In the genomic region with DNA sequence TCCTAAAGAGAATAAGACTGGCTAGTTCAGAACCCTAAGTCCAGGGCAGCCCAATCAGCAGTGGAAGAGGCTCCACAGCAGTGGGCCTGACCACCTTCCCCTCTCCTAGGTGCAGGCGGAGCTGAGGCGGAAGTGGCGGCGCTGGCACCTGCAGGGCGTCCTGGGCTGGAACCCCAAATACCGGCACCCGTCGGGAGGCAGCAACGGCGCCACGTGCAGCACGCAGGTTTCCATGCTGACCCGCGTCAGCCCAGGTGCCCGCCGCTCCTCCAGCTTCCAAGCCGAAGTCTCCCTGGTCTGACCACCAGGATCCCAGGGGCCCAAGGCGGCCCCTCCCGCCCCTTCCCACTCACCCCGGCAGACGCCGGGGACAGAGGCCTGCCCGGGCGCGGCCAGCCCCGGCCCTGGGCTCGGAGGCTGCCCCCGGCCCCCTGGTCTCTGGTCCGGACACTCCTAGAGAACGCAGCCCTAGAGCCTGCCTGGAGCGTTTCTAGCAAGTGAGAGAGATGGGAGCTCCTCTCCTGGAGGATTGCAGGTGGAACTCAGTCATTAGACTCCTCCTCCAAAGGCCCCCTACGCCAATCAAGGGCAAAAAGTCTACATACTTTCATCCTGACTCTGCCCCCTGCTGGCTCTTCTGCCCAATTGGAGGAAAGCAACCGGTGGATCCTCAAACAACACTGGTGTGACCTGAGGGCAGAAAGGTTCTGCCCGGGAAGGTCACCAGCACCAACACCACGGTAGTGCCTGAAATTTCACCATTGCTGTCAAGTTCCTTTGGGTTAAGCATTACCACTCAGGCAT, we compare ENCODE assay signal across 8 cellular contexts. TPM values are rescaled to one million over a fixed set of nuclear protein-coding genes. Genes with fewer than 3 reads are reported as not detected.
DNase-seq lines count a peak whose midpoint lies in the region; ATAC-seq and TF ChIP-seq lines count a peak whose summit lies in the region.

No MANE protein-coding gene starts in this region.

- H3K4me1 ChIP-seq in ascending aorta = peaks cover 0 to 3% of the 10 kb centered on the region in 2 donors
- no peaks in the 10 kb centered on the region for H3K4me1 ChIP-seq in sigmoid colon
- H3K4me1 ChIP-seq in gastroesophageal sphincter = peaks cover 0 to 3% (median 0%) of the 10 kb centered on the region in 3 donors

- no peak for TF ChIP-seq EP300 in sigmoid colon (IDR thresholded peaks at IDR 0.05)
- TF ChIP-seq EP300 in gastroesophageal sphincter (IDR thresholded peaks at IDR 0.05) = no peak

- H3K4me3 ChIP-seq in ascending aorta = no peak overlapping the region
- no peak overlapping the region for H3K4me3 ChIP-seq in sigmoid colon
- H3K4me3 ChIP-seq in gastroesophageal sphincter = no peak overlapping the region

- H3K36me3 ChIP-seq in ascending aorta (no peaks in the 10 kb centered on the region), sigmoid colon (no peaks in the 10 kb centered on the region), gastroesophageal sphincter (no peaks in the 10 kb centered on the region)

- H3K9me3 ChIP-seq in ascending aorta = no peaks in the 10 kb centered on the region
- H3K9me3 ChIP-seq in sigmoid colon = no peaks in the 10 kb centered on the region
- H3K9me3 ChIP-seq in gastroesophageal sphincter = no peaks in the 10 kb centered on the region

- TF ChIP-seq POLR2A in sigmoid colon (IDR thresholded peaks at IDR 0.05) (no peak), gastroesophageal sphincter (IDR thresholded peaks at IDR 0.05) (no peak)

- no peaks in the 10 kb centered on the region for H3K27me3 ChIP-seq in ascending aorta
- no peaks in the 10 kb centered on the region for H3K27me3 ChIP-seq in sigmoid colon
- H3K27me3 ChIP-seq in gastroesophageal sphincter = no peaks in the 10 kb centered on the region

- DNase-seq in Right ventricle myocardium superior (no peak), left cardiac atrium (no peak), NOMO-1 treated with DMSO at 0.1 percent for 48 hours (lab: John Stamatoyannopoulos, UW; ENCODE audit: unreplicated experiment) (peak; percentile 41), ascending aorta (ENCODE audit: low spot score in 2 of 2) (no peak), left colon (peak in 1 of 2 donors; percentile 71), sigmoid colon (no peak), cerebellar cortex (ENCODE audit: low spot score) (no peak)

- peak in 2 of 3 experiments; percentile 21 to 43 for TF ChIP-seq CTCF in ascending aorta (IDR thresholded peaks at IDR 0.05)
- TF ChIP-seq CTCF in sigmoid colon (IDR thresholded peaks at IDR 0.05) = peak in 1 of 4 experiments; percentile 16
- TF ChIP-seq CTCF in gastroesophageal sphincter (IDR thresholded peaks at IDR 0.05) = peak in 1 of 4 experiments; percentile 10

- WGBS in sigmoid colon, 2 donors = 78 to 85% methylated on average over 35 of the region's 35 CpGs
- 44 to 48% methylated on average over 3 to 4 of the region's 35 CpGs for WGBS in gastroesophageal sphincter (ENCODE audit: low coverage in 1 of 2), 2 donors

- H3K27ac ChIP-seq in ascending aorta = no peak overlapping the region
- no peak overlapping the region for H3K27ac ChIP-seq in sigmoid colon
- H3K27ac ChIP-seq in gastroesophageal sphincter = no peak overlapping the region

- intact Hi-C loops in Right ventricle myocardium superior (cut with DNase I) (no loop called here), left cardiac atrium (cut with DNase I) (loop anchor here in 1 of 2 donors (5.0 kb wide), 1 partner anchor 34 kb away; a partner anchor contains a TSS), ascending aorta (cut with DNase I) (no loop called here), left colon (cut with DNase I, micrococcal nuclease) (no loop called here), sigmoid colon (cut with DNase I) (no loop called here)

- ATAC-seq in Right ventricle myocardium superior (ENCODE audit: poor library complexity) = peak; percentile 48
- ATAC-seq in left cardiac atrium = no peak
- ATAC-seq in left colon = peak; percentile 44
- no peak for ATAC-seq in gastroesophageal sphincter

RNA-seq across cellular contexts. Expression of a gene that starts 33.7 kb away (rescaled TPM):
- total RNA-seq in Right ventricle myocardium superior (3.4 TPM), left cardiac atrium (1 to 10 TPM; 4.9 to 5.9 TPM), ascending aorta (3.5 TPM), left colon (100 to 1,000 TPM; 128 to 137 TPM), sigmoid colon (1 to 10 TPM; 2.6 to 9.6 (median 5.8) TPM), gastroesophageal sphincter (1 to 10 TPM; 3.8 to 9.5 (median 5.9) TPM)
- polyA plus RNA-seq in sigmoid colon = 10 to 100 TPM; 24.5 to 50.6 (median 43.8) TPM

RNA-seq across cellular contexts. Expression of a gene that starts 45.6 kb away (rescaled TPM):
- 21.6 TPM for total RNA-seq in Right ventricle myocardium superior
- 10 to 100 TPM; 24.4 to 29.8 TPM for total RNA-seq in left cardiac atrium
- 28.3 TPM for total RNA-seq in ascending aorta
- total RNA-seq in left colon = 10 to 100 TPM; 11.4 to 15.2 TPM
- total RNA-seq in sigmoid colon = 10 to 100 TPM; 48.5 to 89.2 (median 57.2) TPM
- polyA plus RNA-seq in sigmoid colon = 10 to 100 TPM in 2 of 3 donors, 1 to 10 TPM in 1; 8.4 to 18.2 (median 11.3) TPM
- total RNA-seq in gastroesophageal sphincter = 10 to 100 TPM; 56.0 to 84.4 (median 72.1) TPM

RNA-seq across cellular contexts. Expression of a gene that starts 54.5 kb away (rescaled TPM):
- total RNA-seq in Right ventricle myocardium superior = 9.1 TPM
- 10 to 100 TPM; 13.4 to 14.1 TPM for total RNA-seq in left cardiac atrium
- total RNA-seq in ascending aorta = 1.5 TPM
- 10 to 100 TPM; 19.0 to 20.5 TPM for total RNA-seq in left colon
- 10 to 100 TPM in 2 of 4 donors, 1 to 10 TPM in 2; 9.1 to 27.0 (median 12.8) TPM for total RNA-seq in sigmoid colon
- polyA plus RNA-seq in sigmoid colon = 10 to 100 TPM; 36.6 to 67.3 (median 41.5) TPM
- total RNA-seq in gastroesophageal sphincter = 10 to 100 TPM in 2 of 4 donors, 1 to 10 TPM in 2; 8.4 to 32.2 (median 12.8) TPM

Comparison
In these comparisons a context has a peak if more than half of its experiments do, and no peak if none do; other contexts are left out.
1. ATAC-seq: peak in Right ventricle myocardium superior (single experiment) and left colon (single experiment); none in left cardiac atrium (0 of 2) and gastroesophageal sphincter (single experiment).
2. RNA of a gene that starts 33.7 kb away (total RNA-seq): 128 to 137 TPM in left colon; 2.6 to 9.6 TPM in sigmoid colon, 3.8 to 9.5 TPM in gastroesophageal sphincter, 4.9 to 5.9 TPM in left cardiac atrium, 3.5 TPM in ascending aorta (single experiment) and 3.4 TPM in Right ventricle myocardium superior (single experiment); every median in the first group is over 10 times any median in the second.